ENCODE assay signal across 1 cellular context in genomic region chr3:42652251-42652610, GRCh38.
TF ChIP-seq lines count a peak whose summit lies in the region.

No MANE protein-coding gene starts in this region.

TF ChIP-seq in K562, 482 proteins besides CTCF, POLR2A, EP300 and RAD21:
- TF ChIP-seq CBX3 (IDR thresholded peaks at IDR 0.05; ENCODE audit: borderline replicate concordance in 1 of 2, low read length in 2 of 2) (no peak), ILF3 (IDR thresholded peaks at IDR 0.05; ENCODE audit: borderline replicate concordance) (no peak), MYNN (IDR thresholded peaks at IDR 0.05) (no peak), MYNN (CRISPR knock-in tag; IDR thresholded peaks at IDR 0.05) (no peak), CREBBP (IDR thresholded peaks at IDR 0.05; ENCODE audit: low read depth, low read length) (no peak), U2AF2 (optimal IDR thresholded peaks at IDR 0.05; ENCODE audit: low read depth, low read length) (no peak), ZNF764 (CRISPR knock-in tag; IDR thresholded peaks at IDR 0.05; ENCODE audit: low read depth) (no peak), PHF8 (IDR thresholded peaks at IDR 0.05; ENCODE audit: borderline replicate concordance, low read length) (no peak)
- TF ChIP-seq, protein P1, sequence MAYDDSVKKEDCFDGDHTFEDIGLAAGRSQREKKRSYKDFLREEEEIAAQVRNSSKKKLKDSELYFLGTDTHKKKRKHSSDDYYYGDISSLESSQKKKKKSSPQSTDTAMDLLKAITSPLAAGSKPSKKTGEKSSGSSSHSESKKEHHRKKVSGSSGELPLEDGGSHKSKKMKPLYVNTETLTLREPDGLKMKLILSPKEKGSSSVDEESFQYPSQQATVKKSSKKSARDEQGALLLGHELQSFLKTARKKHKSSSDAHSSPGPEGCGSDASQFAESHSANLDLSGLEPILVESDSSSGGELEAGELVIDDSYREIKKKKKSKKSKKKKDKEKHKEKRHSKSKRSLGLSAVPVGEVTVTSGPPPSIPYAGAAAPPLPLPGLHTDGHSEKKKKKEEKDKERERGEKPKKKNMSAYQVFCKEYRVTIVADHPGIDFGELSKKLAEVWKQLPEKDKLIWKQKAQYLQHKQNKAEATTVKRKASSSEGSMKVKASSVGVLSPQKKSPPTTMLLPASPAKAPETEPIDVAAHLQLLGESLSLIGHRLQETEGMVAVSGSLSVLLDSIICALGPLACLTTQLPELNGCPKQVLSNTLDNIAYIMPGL (CRISPR knock-in tag; IDR thresholded peaks at IDR 0.05): no peak
